ENCODE assay signal across 1 cellular context in the genomic region with DNA sequence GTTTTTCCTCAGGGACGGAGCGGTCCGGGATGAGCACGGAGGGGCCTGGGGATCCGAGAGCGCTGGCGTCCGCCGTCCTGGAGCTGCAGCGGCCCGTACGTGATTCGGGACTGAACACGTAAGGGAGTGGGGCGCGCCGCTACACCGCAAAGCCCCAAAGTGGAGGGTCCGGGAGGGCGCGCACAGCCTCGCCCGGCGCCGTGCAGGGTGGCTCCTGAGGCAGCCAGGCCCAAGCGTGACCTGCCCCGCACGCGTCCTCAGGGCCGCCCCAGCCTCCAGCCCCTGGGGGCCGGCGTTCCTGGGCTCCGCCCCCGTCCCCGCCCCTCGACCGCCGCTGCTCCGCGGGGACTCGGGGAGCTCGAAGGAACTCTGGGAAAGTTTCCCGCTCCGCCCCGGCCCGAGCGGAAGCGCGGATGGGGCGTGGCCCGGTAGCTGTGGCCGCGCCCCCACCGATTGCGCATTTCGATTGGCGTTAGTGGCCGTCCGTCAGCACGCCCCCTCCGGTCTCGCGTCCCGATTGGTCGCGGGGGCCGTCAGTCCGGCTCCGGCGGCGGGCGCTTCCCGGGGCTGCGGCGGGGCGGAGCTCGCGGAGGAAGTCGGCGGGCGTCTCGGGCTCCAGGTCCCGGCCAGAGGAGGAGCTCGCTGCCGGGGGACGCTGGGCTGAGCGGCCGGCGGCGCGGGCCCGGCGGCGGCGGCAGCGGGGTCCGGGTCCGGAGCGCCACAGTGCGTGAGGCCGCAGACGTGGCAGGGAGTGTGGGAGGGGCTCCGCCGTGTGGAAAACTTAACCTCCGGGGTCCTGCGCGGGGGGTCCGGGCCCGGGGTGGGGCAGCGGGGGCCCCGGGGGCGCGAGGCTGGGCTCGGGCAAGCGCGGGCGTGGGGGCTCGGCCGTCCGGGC.
TF ChIP-seq lines count a peak whose summit lies in the region.

A gene (minus strand): TSS at position 270 of the 895 bp plus-strand sequence. CDS start 539 bp downstream, outside the sequence.
A gene (plus strand): TSS at position 620 of the 895 bp plus-strand sequence. CDS start 103 bp downstream, at position 723.

TF ChIP-seq in HCT116, 20 proteins besides CTCF, POLR2A, EP300 and RAD21 (continued from another document):
- no peak for TF ChIP-seq JUND (IDR thresholded peaks at IDR 0.05)
- TF ChIP-seq POLR2AphosphoS5 (IDR thresholded peaks at IDR 0.05; ENCODE audit: low read depth, low read length): peak; percentile 86
- TF ChIP-seq CBX3 (IDR thresholded peaks at IDR 0.05; ENCODE audit: low read depth): no peak
- peak; percentile 94 for TF ChIP-seq ZFX (IDR thresholded peaks at IDR 0.05)
- peak; percentile 77 for TF ChIP-seq ELF1 (IDR thresholded peaks at IDR 0.05; ENCODE audit: borderline replicate concordance, low read depth)
- peak; percentile 100 for TF ChIP-seq SP1 (IDR thresholded peaks at IDR 0.05; ENCODE audit: low read depth)
TF ChIP-seq in HCT116: peak in this region for 8.
